ENCODE assay signal across 10 cellular contexts in the genomic region with DNA sequence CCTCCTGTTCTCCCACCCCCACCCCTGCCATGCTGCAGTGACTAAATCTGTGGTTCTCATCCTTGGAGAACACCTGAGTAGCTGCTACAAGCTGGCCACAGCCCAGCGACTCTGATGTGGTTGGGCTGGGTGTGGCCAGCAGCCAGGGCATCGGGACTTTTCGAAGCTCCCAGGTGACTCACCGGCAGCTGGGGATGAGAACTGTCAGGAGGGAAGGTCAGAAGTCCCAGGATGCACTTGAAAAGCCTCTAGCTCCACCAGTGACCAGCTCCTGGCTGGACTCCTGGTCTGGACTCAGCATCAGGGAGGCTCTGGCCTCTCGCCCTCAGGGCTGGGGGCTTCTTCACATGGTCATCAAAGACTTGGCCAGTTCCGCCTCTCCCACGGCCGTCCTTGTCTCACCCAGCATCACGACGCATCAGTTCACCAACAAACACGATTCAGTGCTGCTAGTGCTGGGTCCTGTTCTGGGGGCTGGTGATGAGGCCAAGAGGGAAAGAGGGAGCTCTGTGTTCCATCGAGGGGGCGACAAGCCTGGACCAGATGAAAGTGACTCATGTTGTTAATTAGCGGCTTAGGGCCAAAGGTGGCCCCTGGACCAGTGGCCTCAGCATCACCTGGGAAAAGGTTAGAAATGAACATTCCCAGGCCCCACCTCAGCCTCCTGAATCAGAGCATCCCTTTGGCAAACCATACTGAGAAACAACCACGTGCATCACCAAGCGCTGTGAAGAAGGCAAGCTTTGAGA. TPM values are rescaled to one million over a fixed set of nuclear protein-coding genes. Genes with fewer than 3 reads are reported as not detected.
A peak's percentile ranks its signal among the peaks of the same experiment; 100 is the strongest.
DNase-seq lines count a peak whose midpoint lies in the region; ATAC-seq and TF ChIP-seq lines count a peak whose summit lies in the region.
"Had no signal": no experiment of that assay in that cellular context is flagged by ENCODE, and none has a peak within 500 bp of the region (broad histone marks: within the 10 kb centered on the region; RNA-seq: fewer than 3 reads in every experiment).

No MANE protein-coding gene starts in this region.

- 59 to 73% (median 67%) methylated on average over 10 to 16 of the region's 16 CpGs for WGBS in adrenal gland, 4 donors

- H3K4me1 ChIP-seq in adrenal gland (replicated peaks in 1 of 2) = peaks cover 22 to 39% of the 10 kb centered on the region in 2 donors

- CTCF ChIA-PET in AG04450 (lab: Charles Lee) = interaction anchor here (0.7 to 1.3 kb wide), 3 partner anchors 12 to 129 kb away, joined by 3 to 4 read pairs (median 3); partner anchors contain the start of genes TK1 and TMC8

- no peak for TF ChIP-seq POLR2A in adrenal gland (IDR thresholded peaks at IDR 0.05)

- POLR2A ChIA-PET in AG04450 (lab: Yijun Ruan, JAX) = interaction anchor here (0.5 to 1.3 kb wide), 5 partner anchors 15 to 811 kb away, joined by 3 to 7 read pairs (median 4); partner anchors contain the start of gene TK1

- DNase-seq in AG04450 (ENCODE audit: low read depth, low spot score) (peak; percentile 18), HK-2 (ENCODE audit: unreplicated experiment) (peak; percentile 85), adrenal gland (peak in 6 of 7 donors; percentile 56 to 84 (median 66)), kidney tubule cell (ENCODE audit: low spot score) (peak; percentile 99), NCI-H446 (lab: John Stamatoyannopoulos, UW) (no peak)
- no peak for DNase-seq in effector CD4-positive, alpha-beta T cell
- DNase-seq: activated T-cell treated with anti-CD3 and anti-CD28 coated beads for 4 hours had no signal

- H3K27me3 ChIP-seq in AG04450 (ENCODE audit: control insufficient read depth, insufficient read depth, low read length) (no peaks in the 10 kb centered on the region), adrenal gland (no peaks in the 10 kb centered on the region)

- no peaks in the 10 kb centered on the region for H3K36me3 ChIP-seq in adrenal gland (replicated peaks in 1 of 2)

- ATAC-seq in HG03097 (IDR thresholded peaks at IDR 0.05; ENCODE audit: low FRiP score, unreplicated experiment) (no peak), HG03439 (IDR thresholded peaks at IDR 0.05; ENCODE audit: unreplicated experiment) (no peak)

- peaks cover 5% of the 10 kb centered on the region; the same call in 1 of the 2 replicates for H3K9me3 ChIP-seq in AG04450 (ENCODE audit: control insufficient read depth, insufficient read depth, low read length)
- H3K9me3 ChIP-seq in adrenal gland (replicated peaks in 1 of 3) = no peaks in the 10 kb centered on the region

- H3K4me3 ChIP-seq in AG04450 (ENCODE audit: low read depth, low read length) (no peak overlapping the region), adrenal gland (no peak overlapping the region)

- H3K27ac ChIP-seq in AG04450 (ENCODE audit: low read depth, low read length) (no peak overlapping the region), adrenal gland (no peak overlapping the region)

- TF ChIP-seq CTCF in AG04450 (IDR thresholded peaks at IDR 0.05; ENCODE audit: low read depth, low read length) (no peak), adrenal gland (IDR thresholded peaks at IDR 0.05) (no peak)

- intact Hi-C loops in adrenal gland (cut with DNase I) = no loop called here

RNA-seq across cellular contexts. Expression of gene C17orf99, which starts 3.9 kb away (rescaled TPM):
- not detected in 2 replicates for polyA plus RNA-seq in AG04450 (2011; rRNA removed)
- polyA minus RNA-seq in AG04450 (2011; rRNA and poly(A)+ RNA removed) = not detected in 2 replicates
- not detected for total RNA-seq in adrenal gland
- polyA plus RNA-seq in adrenal gland = not detected
- total RNA-seq: pulmonary artery endothelial cell had no signal

RNA-seq across cellular contexts. Expression of gene TMC8, which starts 11.7 kb away (rescaled TPM):
- polyA plus RNA-seq in AG04450 (2011; rRNA removed) = not detected in 2 replicates
- not detected in 2 replicates for polyA minus RNA-seq in AG04450 (2011; rRNA and poly(A)+ RNA removed)
- total RNA-seq in adrenal gland = 10 to 100 TPM in 3 of 8 donors, 1 to 10 TPM in 5; 2.2 to 13.2 (median 6.8) TPM
- polyA plus RNA-seq in adrenal gland = 10 to 100 TPM in 1 of 3 donors, 1 to 10 TPM in 1, under 1 TPM in 1; 0.99 to 28.8 (median 6.0) TPM

RNA-seq across cellular contexts. Expression of gene TMC6, which starts 13.7 kb away (rescaled TPM):
- polyA plus RNA-seq in AG04450 (2011; rRNA removed) (0.51 and 0.53 TPM in 2 replicates), adrenal gland (10 to 100 TPM in 2 of 3 donors, 1 to 10 TPM in 1; 2.5 to 79.0 (median 40.3) TPM)
- 0.41 and 2.1 TPM in 2 replicates for polyA minus RNA-seq in AG04450 (2011; rRNA and poly(A)+ RNA removed)
- total RNA-seq in adrenal gland = 10 to 100 TPM in 7 of 8 donors, 1 to 10 TPM in 1; 6.0 to 38.9 (median 19.1) TPM

RNA-seq across cellular contexts. Expression of gene SYNGR2, which starts 26.1 kb away (rescaled TPM):
- 26.7 and 38.6 TPM in 2 replicates for polyA plus RNA-seq in AG04450 (2011; rRNA removed)
- 27.0 and 44.5 TPM in 2 replicates for polyA minus RNA-seq in AG04450 (2011; rRNA and poly(A)+ RNA removed)
- total RNA-seq in adrenal gland = 10 to 100 TPM; 36.3 to 98.1 (median 62.9) TPM
- polyA plus RNA-seq in adrenal gland = 10 to 100 TPM; 32.7 to 85.5 (median 38.9) TPM

RNA-seq across cellular contexts. Expression of gene TK1, which starts 44.6 kb away (rescaled TPM):
- polyA plus RNA-seq in AG04450 (2011; rRNA removed) = 27.1 and 31.4 TPM in 2 replicates
- polyA minus RNA-seq in AG04450 (2011; rRNA and poly(A)+ RNA removed) = 22.8 and 35.1 TPM in 2 replicates
- 1 to 10 TPM; 2.0 to 8.5 (median 2.5) TPM for total RNA-seq in adrenal gland
- 1 to 10 TPM; 1.3 to 2.6 (median 1.6) TPM for polyA plus RNA-seq in adrenal gland

Comparison
In these comparisons a context has a peak if more than half of its experiments do, and no peak if none do; other contexts are left out.
1. DNase-seq: peak in AG04450 (single experiment), HK-2 (single experiment), adrenal gland (6 of 7) and kidney tubule cell (single experiment); none in NCI-H446 (0 of 2) and effector CD4-positive, alpha-beta T cell (single experiment).